In the genomic region with DNA sequence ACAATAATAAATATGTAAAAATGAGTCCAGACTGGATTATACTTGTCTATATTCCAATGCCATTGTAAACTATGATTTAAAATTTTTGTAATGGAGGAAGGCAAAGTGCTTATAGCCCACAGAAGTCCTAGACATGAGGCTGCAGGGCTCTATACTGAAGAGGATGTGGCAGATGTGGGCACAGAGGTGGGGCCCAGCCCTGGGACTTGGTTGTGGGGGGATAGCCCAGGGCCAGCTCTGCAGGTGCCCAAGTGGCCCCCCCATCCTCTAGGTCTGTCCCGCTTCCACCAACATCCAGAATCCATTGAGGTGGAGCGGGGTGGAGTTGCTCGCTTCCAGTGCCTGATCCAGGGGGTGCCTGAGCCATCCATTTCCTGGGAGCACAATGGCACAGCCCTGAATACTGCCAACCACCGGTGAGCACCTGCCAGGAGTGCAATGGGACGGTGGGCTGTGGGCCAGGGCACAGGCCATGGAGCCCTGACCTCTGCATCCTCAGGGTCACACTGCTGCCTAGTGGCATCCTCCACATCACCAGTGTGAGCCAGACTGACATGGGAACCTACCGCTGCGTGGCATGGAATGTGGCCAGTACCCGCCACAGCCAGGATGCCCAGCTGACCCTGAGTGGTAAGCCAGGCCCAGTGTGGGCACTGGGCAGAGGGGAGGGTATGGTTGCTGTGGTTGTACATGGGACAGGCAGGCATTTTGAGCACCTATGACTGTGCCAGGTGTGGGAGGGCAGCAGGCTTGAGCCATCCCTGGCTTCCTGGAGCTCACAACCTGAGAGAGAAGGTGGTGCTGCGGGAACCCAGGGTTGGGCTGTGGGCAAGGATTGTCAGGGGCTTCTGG, we compare ENCODE assay signal across 1 cellular context.
TF ChIP-seq lines count a peak whose summit lies in the region.

No MANE protein-coding gene starts in this region.

TF ChIP-seq in WTC11, 78 proteins besides CTCF, POLR2A, EP300 and RAD21 (continued from another document):
- TF ChIP-seq, protein P1, sequence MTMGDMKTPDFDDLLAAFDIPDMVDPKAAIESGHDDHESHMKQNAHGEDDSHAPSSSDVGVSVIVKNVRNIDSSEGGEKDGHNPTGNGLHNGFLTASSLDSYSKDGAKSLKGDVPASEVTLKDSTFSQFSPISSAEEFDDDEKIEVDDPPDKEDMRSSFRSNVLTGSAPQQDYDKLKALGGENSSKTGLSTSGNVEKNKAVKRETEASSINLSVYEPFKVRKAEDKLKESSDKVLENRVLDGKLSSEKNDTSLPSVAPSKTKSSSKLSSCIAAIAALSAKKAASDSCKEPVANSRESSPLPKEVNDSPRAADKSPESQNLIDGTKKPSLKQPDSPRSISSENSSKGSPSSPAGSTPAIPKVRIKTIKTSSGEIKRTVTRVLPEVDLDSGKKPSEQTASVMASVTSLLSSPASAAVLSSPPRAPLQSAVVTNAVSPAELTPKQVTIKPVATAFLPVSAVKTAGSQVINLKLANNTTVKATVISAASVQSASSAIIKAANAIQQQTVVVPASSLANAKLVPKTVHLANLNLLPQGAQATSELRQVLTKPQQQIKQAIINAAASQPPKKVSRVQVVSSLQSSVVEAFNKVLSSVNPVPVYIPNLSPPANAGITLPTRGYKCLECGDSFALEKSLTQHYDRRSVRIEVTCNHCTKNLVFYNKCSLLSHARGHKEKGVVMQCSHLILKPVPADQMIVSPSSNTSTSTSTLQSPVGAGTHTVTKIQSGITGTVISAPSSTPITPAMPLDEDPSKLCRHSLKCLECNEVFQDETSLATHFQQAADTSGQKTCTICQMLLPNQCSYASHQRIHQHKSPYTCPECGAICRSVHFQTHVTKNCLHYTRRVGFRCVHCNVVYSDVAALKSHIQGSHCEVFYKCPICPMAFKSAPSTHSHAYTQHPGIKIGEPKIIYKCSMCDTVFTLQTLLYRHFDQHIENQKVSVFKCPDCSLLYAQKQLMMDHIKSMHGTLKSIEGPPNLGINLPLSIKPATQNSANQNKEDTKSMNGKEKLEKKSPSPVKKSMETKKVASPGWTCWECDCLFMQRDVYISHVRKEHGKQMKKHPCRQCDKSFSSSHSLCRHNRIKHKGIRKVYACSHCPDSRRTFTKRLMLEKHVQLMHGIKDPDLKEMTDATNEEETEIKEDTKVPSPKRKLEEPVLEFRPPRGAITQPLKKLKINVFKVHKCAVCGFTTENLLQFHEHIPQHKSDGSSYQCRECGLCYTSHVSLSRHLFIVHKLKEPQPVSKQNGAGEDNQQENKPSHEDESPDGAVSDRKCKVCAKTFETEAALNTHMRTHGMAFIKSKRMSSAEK (CRISPR knock-in tag; IDR thresholded peaks at IDR 0.05; ENCODE audit: borderline replicate concordance), result no peak
- TF ChIP-seq, protein P2, sequence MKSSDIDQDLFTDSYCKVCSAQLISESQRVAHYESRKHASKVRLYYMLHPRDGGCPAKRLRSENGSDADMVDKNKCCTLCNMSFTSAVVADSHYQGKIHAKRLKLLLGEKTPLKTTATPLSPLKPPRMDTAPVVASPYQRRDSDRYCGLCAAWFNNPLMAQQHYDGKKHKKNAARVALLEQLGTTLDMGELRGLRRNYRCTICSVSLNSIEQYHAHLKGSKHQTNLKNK (CRISPR knock-in tag; IDR thresholded peaks at IDR 0.05), result no peak
- TF ChIP-seq ZNF219 (CRISPR knock-in tag; IDR thresholded peaks at IDR 0.05; ENCODE audit: borderline replicate concordance) (no peak), ESRRA (CRISPR knock-in tag; IDR thresholded peaks at IDR 0.05; ENCODE audit: borderline replicate concordance) (no peak), NR2C2 (CRISPR knock-in tag; IDR thresholded peaks at IDR 0.05) (no peak), SOX15 (CRISPR knock-in tag; IDR thresholded peaks at IDR 0.05) (no peak), ETV6 (CRISPR knock-in tag; IDR thresholded peaks at IDR 0.05) (no peak), CREB1 (CRISPR knock-in tag; IDR thresholded peaks at IDR 0.05) (no peak), FOXJ3 (CRISPR knock-in tag; IDR thresholded peaks at IDR 0.05; ENCODE audit: borderline replicate concordance) (no peak), NFATC4 (CRISPR knock-in tag; IDR thresholded peaks at IDR 0.05) (no peak)
- TF ChIP-seq, protein P3, sequence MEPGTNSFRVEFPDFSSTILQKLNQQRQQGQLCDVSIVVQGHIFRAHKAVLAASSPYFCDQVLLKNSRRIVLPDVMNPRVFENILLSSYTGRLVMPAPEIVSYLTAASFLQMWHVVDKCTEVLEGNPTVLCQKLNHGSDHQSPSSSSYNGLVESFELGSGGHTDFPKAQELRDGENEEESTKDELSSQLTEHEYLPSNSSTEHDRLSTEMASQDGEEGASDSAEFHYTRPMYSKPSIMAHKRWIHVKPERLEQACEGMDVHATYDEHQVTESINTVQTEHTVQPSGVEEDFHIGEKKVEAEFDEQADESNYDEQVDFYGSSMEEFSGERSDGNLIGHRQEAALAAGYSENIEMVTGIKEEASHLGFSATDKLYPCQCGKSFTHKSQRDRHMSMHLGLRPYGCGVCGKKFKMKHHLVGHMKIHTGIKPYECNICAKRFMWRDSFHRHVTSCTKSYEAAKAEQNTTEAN (CRISPR knock-in tag; IDR thresholded peaks at IDR 0.05), result no peak
- TF ChIP-seq, protein P4, sequence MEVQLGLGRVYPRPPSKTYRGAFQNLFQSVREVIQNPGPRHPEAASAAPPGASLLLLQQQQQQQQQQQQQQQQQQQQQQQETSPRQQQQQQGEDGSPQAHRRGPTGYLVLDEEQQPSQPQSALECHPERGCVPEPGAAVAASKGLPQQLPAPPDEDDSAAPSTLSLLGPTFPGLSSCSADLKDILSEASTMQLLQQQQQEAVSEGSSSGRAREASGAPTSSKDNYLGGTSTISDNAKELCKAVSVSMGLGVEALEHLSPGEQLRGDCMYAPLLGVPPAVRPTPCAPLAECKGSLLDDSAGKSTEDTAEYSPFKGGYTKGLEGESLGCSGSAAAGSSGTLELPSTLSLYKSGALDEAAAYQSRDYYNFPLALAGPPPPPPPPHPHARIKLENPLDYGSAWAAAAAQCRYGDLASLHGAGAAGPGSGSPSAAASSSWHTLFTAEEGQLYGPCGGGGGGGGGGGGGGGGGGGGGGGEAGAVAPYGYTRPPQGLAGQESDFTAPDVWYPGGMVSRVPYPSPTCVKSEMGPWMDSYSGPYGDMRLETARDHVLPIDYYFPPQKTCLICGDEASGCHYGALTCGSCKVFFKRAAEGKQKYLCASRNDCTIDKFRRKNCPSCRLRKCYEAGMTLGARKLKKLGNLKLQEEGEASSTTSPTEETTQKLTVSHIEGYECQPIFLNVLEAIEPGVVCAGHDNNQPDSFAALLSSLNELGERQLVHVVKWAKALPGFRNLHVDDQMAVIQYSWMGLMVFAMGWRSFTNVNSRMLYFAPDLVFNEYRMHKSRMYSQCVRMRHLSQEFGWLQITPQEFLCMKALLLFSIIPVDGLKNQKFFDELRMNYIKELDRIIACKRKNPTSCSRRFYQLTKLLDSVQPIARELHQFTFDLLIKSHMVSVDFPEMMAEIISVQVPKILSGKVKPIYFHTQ (CRISPR knock-in tag; IDR thresholded peaks at IDR 0.05), result no peak
- TF ChIP-seq, protein P5, sequence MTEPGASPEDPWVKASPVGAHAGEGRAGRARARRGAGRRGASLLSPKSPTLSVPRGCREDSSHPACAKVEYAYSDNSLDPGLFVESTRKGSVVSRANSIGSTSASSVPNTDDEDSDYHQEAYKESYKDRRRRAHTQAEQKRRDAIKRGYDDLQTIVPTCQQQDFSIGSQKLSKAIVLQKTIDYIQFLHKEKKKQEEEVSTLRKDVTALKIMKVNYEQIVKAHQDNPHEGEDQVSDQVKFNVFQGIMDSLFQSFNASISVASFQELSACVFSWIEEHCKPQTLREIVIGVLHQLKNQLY (CRISPR knock-in tag; IDR thresholded peaks at IDR 0.05), result no peak
